Comparison of ENCODE assay signal across 11 cellular contexts in the genomic region with DNA sequence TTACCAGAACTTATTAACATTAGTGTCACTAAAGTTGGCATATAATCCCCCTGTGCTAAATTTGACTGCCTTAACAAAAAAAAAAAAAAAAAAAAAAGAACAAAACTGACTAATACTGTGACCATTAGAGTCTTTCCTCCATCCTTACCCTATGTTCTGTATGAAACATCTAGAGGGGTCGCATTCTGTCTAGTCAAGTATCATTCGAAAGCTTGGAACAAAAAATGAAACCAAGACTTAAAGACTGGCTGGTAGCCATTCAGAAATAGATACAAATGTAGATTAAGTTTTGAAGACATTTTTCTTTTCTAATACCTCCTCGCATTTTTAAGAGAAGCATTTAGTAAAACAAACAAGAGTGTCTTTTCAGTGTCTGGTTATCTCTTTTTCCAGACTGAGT.
DNase-seq lines count a peak whose midpoint lies in the region; ATAC-seq, FAIRE-seq and TF ChIP-seq lines count a peak whose summit lies in the region.
"Had no signal": no experiment of that assay in that cellular context is flagged by ENCODE, and none has a peak within 500 bp of the region (broad histone marks: within the 10 kb centered on the region; RNA-seq: fewer than 3 reads in every experiment).

No MANE protein-coding gene starts in this region.

- 92 to 96% methylated on average over 3 of the region's 3 CpGs for WGBS in pancreas, 2 donors
- no CpG with 5 or more reads among the region's 3 CpGs for WGBS in neuronal stem cell (ENCODE audit: extremely low coverage in 2 of 2, insufficient read length in 2 of 2, insufficient replicate concordance in 1 of 2), 2 donors

- DNase-seq in activated naive CD4-positive, alpha-beta T cell treated with anti-CD3 and anti-CD28 coated beads, Interleukin-2, amount 50 U/mL, for 16 hours, result no peak
- DNase-seq in amniotic epithelial cell (ENCODE audit: low read depth), result peak; percentile 24
- no peak for DNase-seq in pancreas
- DNase-seq in foreskin melanocyte, result no peak
- DNase-seq in neuronal stem cell (ENCODE audit: low spot score), result no peak
- DNase-seq: NCI-H446 treated with DMSO at 0.1 percent for 48 hours had no signal

- TF ChIP-seq CTCF in pancreas (IDR thresholded peaks at IDR 0.05), result no peak

- no peak for FAIRE-seq in pancreas (lab: Jason Lieb, UNC)

- no peak overlapping the region for H3K4me2 ChIP-seq in neuronal stem cell (ENCODE audit: insufficient read depth, low read length, poor library complexity, severe bottlenecking)

- no peaks in the 10 kb centered on the region for H3K36me3 Mint-ChIP-seq in activated naive CD4-positive, alpha-beta T cell treated with anti-CD3 and anti-CD28 coated beads, Interleukin-2, amount 50 U/mL, for 24 hours

- peak; percentile 39 for ATAC-seq in HG03342 (IDR thresholded peaks at IDR 0.05; ENCODE audit: unreplicated experiment)
- ATAC-seq in pancreas, result no peak
- no peak for ATAC-seq in HG02840 (IDR thresholded peaks at IDR 0.05; ENCODE audit: low FRiP score, unreplicated experiment)
- ATAC-seq: WTC11 had no signal

- H3K18ac ChIP-seq in neuronal stem cell (ENCODE audit: low read length), result no peak overlapping the region

- no peak overlapping the region for H4K91ac ChIP-seq in neuronal stem cell (ENCODE audit: low read depth, low read length, poor library complexity)

- H3K4me1 ChIP-seq in pancreas, result peaks cover 17 to 33% (median 27%) of the 10 kb centered on the region in 3 donors
- H3K4me1 ChIP-seq in neuronal stem cell (ENCODE audit: control insufficient read depth in 2 of 2, insufficient read depth in 1 of 2, low read depth in 1 of 2, low read length in 2 of 2), result peaks cover 3% of the 10 kb centered on the region in 2 donors

- no peak overlapping the region for H2AK5ac ChIP-seq in neuronal stem cell (ENCODE audit: low read depth, low read length)

- no peaks in the 10 kb centered on the region for H3K36me3 ChIP-seq in pancreas
- H3K36me3 ChIP-seq in neuronal stem cell (replicated peaks in 1 of 2; ENCODE audit: control insufficient read depth in 2 of 2, insufficient read depth in 2 of 2, low read length in 2 of 2), result peaks cover 0 to 3% of the 10 kb centered on the region in 2 donors

- H3K27me3 ChIP-seq in pancreas (no peaks in the 10 kb centered on the region), neuronal stem cell (ENCODE audit: control insufficient read depth in 3 of 3, insufficient read depth in 3 of 3, low read depth in 1 of 3, low read length in 3 of 3) (no peaks in the 10 kb centered on the region)
- H3K27me3 ChIP-seq: BLaER1 treated with 17β-estradiol and CSF1 and Interleukin-3, amounts not matched to agents 10 nM and 100 nM had no signal

- H3K9me3 ChIP-seq in pancreas (no peaks in the 10 kb centered on the region), neuronal stem cell (replicated peaks in 1 of 2; ENCODE audit: control insufficient read depth in 2 of 2, insufficient read depth in 1 of 2, low read depth in 1 of 2, low read length in 2 of 2) (no peaks in the 10 kb centered on the region)
- H3K9me3 ChIP-seq: BLaER1 treated with 17β-estradiol and CSF1 and Interleukin-3, amounts not matched to agents 10 nM and 100 nM had no signal

- H3K4me3 ChIP-seq in pancreas (no peak overlapping the region), neuronal stem cell (ENCODE audit: low read length in 2 of 2) (no peak overlapping the region)
- H3K4me3 ChIP-seq: BLaER1 treated with 17β-estradiol and CSF1 and Interleukin-3, amounts not matched to agents 10 nM and 100 nM had no signal

- H2BK15ac ChIP-seq in neuronal stem cell (ENCODE audit: low read length), result no peak overlapping the region

- no peak overlapping the region for H4K8ac ChIP-seq in neuronal stem cell (ENCODE audit: low read depth, low read length)

- H3K27ac Mint-ChIP-seq in activated naive CD4-positive, alpha-beta T cell treated with anti-CD3 and anti-CD28 coated beads, Interleukin-2, amount 50 U/mL, for 24 hours, result peak overlapping the region; percentile 74

- H2BK120ac ChIP-seq in neuronal stem cell (ENCODE audit: low read depth, low read length), result no peak overlapping the region

- H3K14ac ChIP-seq in neuronal stem cell (ENCODE audit: low read length), result no peak overlapping the region

- H3K23ac ChIP-seq in neuronal stem cell (ENCODE audit: low read depth, low read length, poor library complexity), result no peak overlapping the region

- H3K9me3 Mint-ChIP-seq in activated naive CD4-positive, alpha-beta T cell treated with anti-CD3 and anti-CD28 coated beads, Interleukin-2, amount 50 U/mL, for 24 hours, result no peaks in the 10 kb centered on the region
- H3K9me3 Mint-ChIP-seq: WTC11 had no signal

- H2AFZ ChIP-seq in neuronal stem cell (ENCODE audit: low read length), result no peak overlapping the region

- no peaks in the 10 kb centered on the region for H3K79me1 ChIP-seq in neuronal stem cell (ENCODE audit: low read depth, low read length)

- H3K4me3 Mint-ChIP-seq in activated naive CD4-positive, alpha-beta T cell treated with anti-CD3 and anti-CD28 coated beads, Interleukin-2, amount 50 U/mL, for 24 hours, result peak overlapping the region; percentile 70
- H3K4me3 Mint-ChIP-seq: WTC11 had no signal

- no peaks in the 10 kb centered on the region for H3K27me3 Mint-ChIP-seq in activated naive CD4-positive, alpha-beta T cell treated with anti-CD3 and anti-CD28 coated beads, Interleukin-2, amount 50 U/mL, for 24 hours

- H3K4me1 Mint-ChIP-seq in activated naive CD4-positive, alpha-beta T cell treated with anti-CD3 and anti-CD28 coated beads, Interleukin-2, amount 50 U/mL, for 24 hours, result peaks cover 43% of the 10 kb centered on the region

- no peak overlapping the region for H3K9ac ChIP-seq in neuronal stem cell (ENCODE audit: low read depth, low read length, poor library complexity)
- H3K9ac ChIP-seq: BLaER1 treated with 17β-estradiol and CSF1 and Interleukin-3, amounts not matched to agents 10 nM and 100 nM had no signal

- no peak overlapping the region for H2BK12ac ChIP-seq in neuronal stem cell (ENCODE audit: low read length)

- H3K4ac ChIP-seq in neuronal stem cell (ENCODE audit: low read length), result no peak overlapping the region

- H3K27ac ChIP-seq in pancreas (peak overlapping the region in 2 of 4 donors; percentile 22 to 60), neuronal stem cell (replicated peaks; ENCODE audit: low read length) (no peak overlapping the region)
- H3K27ac ChIP-seq: BLaER1 treated with 17β-estradiol and CSF1 and Interleukin-3, amounts not matched to agents 10 nM and 100 nM had no signal

- no peak overlapping the region for H2BK5ac ChIP-seq in neuronal stem cell (ENCODE audit: low read length)

- intact Hi-C loops in pancreas (cut with DNase I), result no loop called here
